In genomic region chr14:28763914-28764848, GRCh38 we compare ENCODE assay signal across 15 cellular contexts. TPM values are rescaled to one million over a fixed set of nuclear protein-coding genes. Genes with fewer than 3 reads are reported as not detected.
DNase-seq lines count a peak whose midpoint lies in the region; ATAC-seq, FAIRE-seq and TF ChIP-seq lines count a peak whose summit lies in the region.
"Had no signal": no experiment of that assay in that cellular context is flagged by ENCODE, and none has a peak within 500 bp of the region (broad histone marks: within the 10 kb centered on the region; RNA-seq: fewer than 3 reads in every experiment).

No MANE protein-coding gene starts in this region.

- H3K4me1 Mint-ChIP-seq in activated naive CD4-positive, alpha-beta T cell treated with anti-CD3 and anti-CD28 coated beads for 36 hours (ENCODE audit: low read depth), result peaks cover 22% of the 10 kb centered on the region

- H3K4me2 ChIP-seq in endothelial cell of umbilical vein (ENCODE audit: insufficient read depth, low read length), result no peak overlapping the region

- no peak overlapping the region for H3K9ac ChIP-seq in endothelial cell of umbilical vein (replicated peaks; ENCODE audit: extremely low read depth, insufficient read depth, low read length)

- dilution Hi-C loops in endothelial cell of umbilical vein (cut with MboI; ENCODE audit: extremely low pct_ligation_motif_present, low sequenced_read_pairs), result no loop called here

- POLR2A ChIA-PET in endothelial cell of umbilical vein (lab: Charles Lee), result no interaction called here

- DNase-seq in DMS53 (lab: John Stamatoyannopoulos, UW) (peak; percentile 78), HuH-7 (ENCODE audit: low spot score) (peak; percentile 65), NCI-H524 treated with DMSO at 0.1 percent for 48 hours (lab: John Stamatoyannopoulos, UW) (peak; percentile 77), endothelial cell of umbilical vein (ENCODE audit: low read depth, low spot score) (no peak), midbrain (lab: John Stamatoyannopoulos, UW) (no peak)
- DNase-seq in activated naive CD4-positive, alpha-beta T cell treated with anti-CD3 and anti-CD28 coated beads for 36 hours, result no peak
- no peak for DNase-seq in stimulated activated naive CD4-positive, alpha-beta T cell (lab: John Stamatoyannopoulos, UW)
- DNase-seq: left ventricle myocardium inferior; NCI-H1930; occipital lobe; Right ventricle myocardium superior; stimulated activated CD8-positive, alpha-beta memory T cell treated with anti-CD3 and anti-CD28 coated beads, Interleukin-4, amount 100 ng/mL, for 48 hours had no signal

- no TSS peak for BruUV-seq in endothelial cell of umbilical vein (replicated peaks; lab: Mats Ljungman, UMichigan)

- no peak for TF ChIP-seq POLR2A in endothelial cell of umbilical vein (IDR thresholded peaks at IDR 0.05; ENCODE audit: low read depth, low read length)

- peaks cover 9% of the 10 kb centered on the region for H3K36me3 Mint-ChIP-seq in activated naive CD4-positive, alpha-beta T cell treated with anti-CD3 and anti-CD28 coated beads for 36 hours (ENCODE audit: low read depth)

- H3K27me3 ChIP-seq in endothelial cell of umbilical vein (ENCODE audit: control insufficient read depth in 2 of 2, insufficient read depth in 2 of 2, low read length in 2 of 2), result peaks cover 68 to 87% of the 10 kb centered on the region in 2 experiments

- H3K27ac Mint-ChIP-seq in activated naive CD4-positive, alpha-beta T cell treated with anti-CD3 and anti-CD28 coated beads for 36 hours, result no peak overlapping the region

- intact Hi-C loops in endothelial cell of umbilical vein (cut with micrococcal nuclease), result loop anchor here (10.0 kb wide), 1 partner anchor 1161 kb away; the partner anchor contains the start of gene PRKD1
- intact Hi-C loops in activated naive CD4-positive, alpha-beta T cell treated with anti-CD3 and anti-CD28 coated beads for 36 hours (cut with micrococcal nuclease), result no loop called here

- no peaks in the 10 kb centered on the region for H3K9me3 ChIP-seq in endothelial cell of umbilical vein (replicated peaks; ENCODE audit: control insufficient read depth, insufficient read depth, low read length)
- H3K9me3 ChIP-seq: left ventricle myocardium inferior had no signal

- no peaks in the 10 kb centered on the region for H3K79me2 ChIP-seq in endothelial cell of umbilical vein (ENCODE audit: control insufficient read depth, insufficient read depth, low read length)

- TF ChIP-seq CTCF in endothelial cell of umbilical vein (IDR thresholded peaks at IDR 0.05; ENCODE audit: extremely low read depth in 1 of 2, insufficient read depth in 1 of 2, low read depth in 1 of 2, low read length in 2 of 2), result no peak

- peaks cover 77% of the 10 kb centered on the region for H3K27me3 Mint-ChIP-seq in activated naive CD4-positive, alpha-beta T cell treated with anti-CD3 and anti-CD28 coated beads for 36 hours (ENCODE audit: low read depth)

- no peaks in the 10 kb centered on the region for H3K36me3 ChIP-seq in endothelial cell of umbilical vein (ENCODE audit: control insufficient read depth in 2 of 2, extremely low read depth in 1 of 2, insufficient read depth in 2 of 2, low read length in 2 of 2)
- H3K36me3 ChIP-seq: left ventricle myocardium inferior had no signal

- ATAC-seq in GM19455 (IDR thresholded peaks at IDR 0.05; ENCODE audit: unreplicated experiment), result no peak

- CTCF ChIA-PET in endothelial cell of umbilical vein (lab: Charles Lee), result interaction anchor here (1.0 to 5.5 kb wide), 10 partner anchors 8 to 1519 kb away, joined by 3 to 34 read pairs (median 4); partner anchors contain the start of gene PRKD1
- CTCF ChIA-PET in activated naive CD4-positive, alpha-beta T cell treated with anti-CD3 and anti-CD28 coated beads for 36 hours (lab: Charles Lee), result interaction anchor here (0.6 to 0.8 kb wide), 2 partner anchors 16 to 735 kb away, joined by 3 read pairs; no protein-coding TSS in a partner anchor

- no peak overlapping the region for H3K27ac ChIP-seq in endothelial cell of umbilical vein (ENCODE audit: insufficient read depth, low read depth, low read length)
- H3K27ac ChIP-seq: left ventricle myocardium inferior had no signal

- H3K4me3 ChIP-seq in endothelial cell of umbilical vein (replicated peaks in 1 of 3; ENCODE audit: insufficient read depth in 1 of 3, low read depth in 1 of 3, low read length in 3 of 3), result no peak overlapping the region
- H3K4me3 ChIP-seq: left ventricle myocardium inferior had no signal

- peaks cover 7% of the 10 kb centered on the region for H3K4me1 ChIP-seq in endothelial cell of umbilical vein (ENCODE audit: control insufficient read depth, extremely low read depth, insufficient read depth, low read length)

- no peak overlapping the region for H2AFZ ChIP-seq in endothelial cell of umbilical vein (ENCODE audit: low read depth, low read length)

- no peaks in the 10 kb centered on the region for H4K20me1 ChIP-seq in endothelial cell of umbilical vein (replicated peaks; ENCODE audit: control insufficient read depth, extremely low read depth, insufficient read depth, low read length)

- H3K4me3 Mint-ChIP-seq in activated naive CD4-positive, alpha-beta T cell treated with anti-CD3 and anti-CD28 coated beads for 36 hours, result no peak overlapping the region

- FAIRE-seq in endothelial cell of umbilical vein (lab: Jason Lieb, UNC), result no peak
- FAIRE-seq: endometrium, G401.6 had no signal

- no peaks in the 10 kb centered on the region for H3K9me3 Mint-ChIP-seq in activated naive CD4-positive, alpha-beta T cell treated with anti-CD3 and anti-CD28 coated beads for 36 hours

- H3K9me1 ChIP-seq in endothelial cell of umbilical vein (replicated peaks; ENCODE audit: control insufficient read depth, extremely low read depth, insufficient read depth, low read length), result no peaks in the 10 kb centered on the region

TF ChIP-seq in endothelial cell of umbilical vein, 7 proteins besides CTCF, POLR2A, EP300 and RAD21:
- no peak for TF ChIP-seq JUN (IDR thresholded peaks at IDR 0.05; ENCODE audit: borderline replicate concordance, insufficient read depth, insufficient read length, low read depth)
- TF ChIP-seq EZH2 (IDR thresholded peaks at IDR 0.05; ENCODE audit: borderline replicate concordance, low read depth, low read length, severe bottlenecking), result peak; percentile 19

RNA-seq across cellular contexts. Expression of gene FOXG1, which starts 2.4 kb away (rescaled TPM):
- total RNA-seq in endothelial cell of umbilical vein, result not detected in 2 replicates
- polyA plus RNA-seq in endothelial cell of umbilical vein, result not detected in 2 replicates
- not detected in 2 replicates for polyA plus RNA-seq in endothelial cell of umbilical vein (2011; cell fraction: cytosol; rRNA removed)
- not detected in 2 replicates for polyA plus RNA-seq in endothelial cell of umbilical vein (2011; cell fraction: nucleus; rRNA removed)
- not detected in 2 replicates for polyA plus RNA-seq in endothelial cell of umbilical vein (2012)
- 0.06 TPM in 1 of 2 replicates, not detected in the other for polyA minus RNA-seq in endothelial cell of umbilical vein
- not detected for polyA minus RNA-seq in endothelial cell of umbilical vein (2011; cell fraction: cytosol; rRNA and poly(A)+ RNA removed)
- not detected in 2 replicates for polyA minus RNA-seq in endothelial cell of umbilical vein (2011; cell fraction: nucleus; rRNA and poly(A)+ RNA removed)
- total RNA-seq in activated naive CD4-positive, alpha-beta T cell treated with anti-CD3 and anti-CD28 coated beads for 36 hours, result not detected
- total RNA-seq: left ventricle myocardium inferior, Right ventricle myocardium superior had no signal

Comparison
In these comparisons a context has a peak if more than half of its experiments do, and no peak if none do; other contexts are left out.
1. DNase-seq: peak in DMS53 (single experiment), HuH-7 (single experiment) and NCI-H524 treated with DMSO at 0.1 percent for 48 hours (single experiment); none in endothelial cell of umbilical vein (single experiment), midbrain (single experiment), activated naive CD4-positive, alpha-beta T cell treated with anti-CD3 and anti-CD28 coated beads for 36 hours (single experiment) and stimulated activated naive CD4-positive, alpha-beta T cell (0 of 6).